In genomic region chr12:67161322-67161918, GRCh38 we compare ENCODE assay signal across 9 cellular contexts.
DNase-seq lines count a peak whose midpoint lies in the region; ATAC-seq and TF ChIP-seq lines count a peak whose summit lies in the region.
"Had no signal": no experiment of that assay in that cellular context is flagged by ENCODE, and none has a peak within 500 bp of the region (broad histone marks: within the 10 kb centered on the region; RNA-seq: fewer than 3 reads in every experiment).

No MANE protein-coding gene starts in this region.

- H3K36me3 ChIP-seq in gastroesophageal sphincter (no peaks in the 10 kb centered on the region), sigmoid colon (no peaks in the 10 kb centered on the region)
- H3K36me3 ChIP-seq: BLaER1 had no signal

- H3K27me3 Mint-ChIP-seq in activated CD4-positive, alpha-beta memory T cell treated with anti-CD3 and anti-CD28 coated beads, Interleukin-2, amount 10 ng/mL, durations not matched to agents 7 days and 5 days: peaks cover 8% of the 10 kb centered on the region

- CTCF ChIA-PET in activated CD4-positive, alpha-beta memory T cell treated with anti-CD3 and anti-CD28 coated beads, Interleukin-2, amount 10 ng/mL, durations not matched to agents 7 days and 5 days (lab: Charles Lee): interaction anchor here (0.7 to 2.2 kb wide), 12 partner anchors 10 to 782 kb away, joined by 3 to 9 read pairs (median 4); no protein-coding TSS in a partner anchor

- no peaks in the 10 kb centered on the region for H3K9me3 Mint-ChIP-seq in activated CD4-positive, alpha-beta memory T cell treated with anti-CD3 and anti-CD28 coated beads, Interleukin-2, amount 10 ng/mL, durations not matched to agents 7 days and 5 days

- TF ChIP-seq POLR2A in gastroesophageal sphincter (IDR thresholded peaks at IDR 0.05): no peak
- no peak for TF ChIP-seq POLR2A in sigmoid colon (IDR thresholded peaks at IDR 0.05)

- POLR2A ChIA-PET in activated CD4-positive, alpha-beta memory T cell treated with anti-CD3 and anti-CD28 coated beads, Interleukin-2, amount 10 ng/mL, durations not matched to agents 7 days and 5 days (lab: Charles Lee): interaction anchor here (1.0 kb wide), 1 partner anchor 107 kb away, joined by 4 read pairs; the partner anchor contains the start of gene CAND1

- TF ChIP-seq CTCF in LNCAP (IDR thresholded peaks at IDR 0.05) (peak; percentile 68), gastroesophageal sphincter (IDR thresholded peaks at IDR 0.05) (peak; percentile 30 to 64 (median 52)), sigmoid colon (IDR thresholded peaks at IDR 0.05) (peak in 2 of 4 experiments; percentile 9 to 43)

- H3K27ac ChIP-seq in gastroesophageal sphincter: no peak overlapping the region
- H3K27ac ChIP-seq in sigmoid colon: no peak overlapping the region
- H3K27ac ChIP-seq: BLaER1 had no signal

- H3K4me3 ChIP-seq in gastroesophageal sphincter (no peak overlapping the region), sigmoid colon (no peak overlapping the region)
- H3K4me3 ChIP-seq: BLaER1 had no signal

- no peak for TF ChIP-seq EP300 in gastroesophageal sphincter (IDR thresholded peaks at IDR 0.05)
- TF ChIP-seq EP300 in sigmoid colon (IDR thresholded peaks at IDR 0.05): no peak

- H3K27me3 ChIP-seq in gastroesophageal sphincter: no peaks in the 10 kb centered on the region
- no peaks in the 10 kb centered on the region for H3K27me3 ChIP-seq in sigmoid colon
- H3K27me3 ChIP-seq: BLaER1 had no signal

- WGBS in gastroesophageal sphincter (ENCODE audit: low coverage in 1 of 2), 2 donors: 67 to 95% methylated on average over 3 to 4 of the region's 6 CpGs
- 83 to 85% methylated on average over 6 of the region's 6 CpGs for WGBS in sigmoid colon, 2 donors

- no peaks in the 10 kb centered on the region for H3K4me1 Mint-ChIP-seq in activated CD4-positive, alpha-beta memory T cell treated with anti-CD3 and anti-CD28 coated beads, Interleukin-2, amount 10 ng/mL, durations not matched to agents 7 days and 5 days

- no peak overlapping the region for H3K4me3 Mint-ChIP-seq in activated CD4-positive, alpha-beta memory T cell treated with anti-CD3 and anti-CD28 coated beads, Interleukin-2, amount 10 ng/mL, durations not matched to agents 7 days and 5 days

- H3K4me1 ChIP-seq in gastroesophageal sphincter (no peaks in the 10 kb centered on the region), sigmoid colon (no peaks in the 10 kb centered on the region)
- H3K4me1 ChIP-seq: BLaER1 had no signal

- no peak overlapping the region for H3K27ac Mint-ChIP-seq in activated CD4-positive, alpha-beta memory T cell treated with anti-CD3 and anti-CD28 coated beads, Interleukin-2, amount 10 ng/mL, durations not matched to agents 7 days and 5 days

- intact Hi-C loops in sigmoid colon (cut with DNase I): no loop called here

- peak; percentile 24 for DNase-seq in NCI-H1092 (lab: John Stamatoyannopoulos, UW)
- no peak for DNase-seq in NCI-H1092 treated with DMSO at 0.1 percent for 48 hours (lab: John Stamatoyannopoulos, UW)
- peak; percentile 38 for DNase-seq in activated CD4-positive, alpha-beta memory T cell treated with anti-CD3 and anti-CD28 coated beads, Interleukin-2, amount 10 ng/mL, durations not matched to agents 7 days and 5 days
- DNase-seq in stimulated activated CD4-positive, alpha-beta T cell treated with anti-CD3 and anti-CD28 coated beads, Interleukin-12 subunit alpha, Interleukin-12 subunit beta, amount 100 ng/mL, for 48 hours (ENCODE audit: low read depth in 2 of 3, low spot score in 1 of 3): peak in 2 of 3 donors; percentile 17 to 25
- DNase-seq in sigmoid colon: no peak

- no peaks in the 10 kb centered on the region for H3K36me3 Mint-ChIP-seq in activated CD4-positive, alpha-beta memory T cell treated with anti-CD3 and anti-CD28 coated beads, Interleukin-2, amount 10 ng/mL, durations not matched to agents 7 days and 5 days (ENCODE audit: low read depth)

- H3K9me3 ChIP-seq in gastroesophageal sphincter: no peaks in the 10 kb centered on the region
- H3K9me3 ChIP-seq in sigmoid colon: no peaks in the 10 kb centered on the region
- H3K9me3 ChIP-seq: BLaER1 had no signal

- ATAC-seq in GM19452 (IDR thresholded peaks at IDR 0.05; ENCODE audit: unreplicated experiment): peak; percentile 79
- no peak for ATAC-seq in gastroesophageal sphincter

Comparison
In these comparisons a context has a peak if more than half of its experiments do, and no peak if none do; other contexts are left out.
1. DNase-seq: peak in NCI-H1092 (single experiment), activated CD4-positive, alpha-beta memory T cell treated with anti-CD3 and anti-CD28 coated beads, Interleukin-2, amount 10 ng/mL, durations not matched to agents 7 days and 5 days (single experiment) and stimulated activated CD4-positive, alpha-beta T cell treated with anti-CD3 and anti-CD28 coated beads, Interleukin-12 subunit alpha, Interleukin-12 subunit beta, amount 100 ng/mL, for 48 hours (2 of 3); none in NCI-H1092 treated with DMSO at 0.1 percent for 48 hours (single experiment) and sigmoid colon (single experiment).